Comparison of ENCODE assay signal across 1 cellular context in genomic region chr20:62391165-62392076, GRCh38.
TF ChIP-seq lines count a peak whose summit lies in the region.

No MANE protein-coding gene starts in this region.

TF ChIP-seq in HepG2, 621 proteins besides CTCF, POLR2A, EP300 and RAD21 (continues in another document):
- TF ChIP-seq HOXA3 (CRISPR knock-in tag; IDR thresholded peaks at IDR 0.05) (peak; percentile 25; the same call in 1 of the 2 replicates), GTF2F1 (IDR thresholded peaks at IDR 0.05; ENCODE audit: low read length) (no peak), HCFC1 (IDR thresholded peaks at IDR 0.05; ENCODE audit: low read depth, low read length) (no peak), PRMT3 (CRISPR knock-in tag; IDR thresholded peaks at IDR 0.05; ENCODE audit: borderline replicate concordance, low read depth) (no peak), SKI (IDR thresholded peaks at IDR 0.05; ENCODE audit: partially characterized antibody) (no peak), HNRNPK (IDR thresholded peaks at IDR 0.05; ENCODE audit: low read depth, low read length, poor library complexity, severe bottlenecking) (no peak), PCBP1 (IDR thresholded peaks at IDR 0.05; ENCODE audit: borderline replicate concordance, low read depth, low read length) (0 out of 2 replicates have a peak, but pooled peaks have one; percentile 14), SIN3A (IDR thresholded peaks at IDR 0.05; ENCODE audit: borderline replicate concordance, low read depth, low read length) (no peak), CBX1 (IDR thresholded peaks at IDR 0.05; ENCODE audit: low read depth) (no peak), ZNF614 (CRISPR knock-in tag; IDR thresholded peaks at IDR 0.05; ENCODE audit: borderline replicate concordance) (no peak), ZNF564 (CRISPR knock-in tag; IDR thresholded peaks at IDR 0.05) (no peak), MBNL3 (CRISPR knock-in tag; conservative IDR thresholded peaks at IDR 0.05) (no peak), KIAA2018 (CRISPR knock-in tag; IDR thresholded peaks at IDR 0.05; ENCODE audit: borderline replicate concordance) (no peak), CSRNP2 (CRISPR knock-in tag; conservative IDR thresholded peaks at IDR 0.05; ENCODE audit: low read depth) (no peak), SYNCRIP (IDR thresholded peaks at IDR 0.05; ENCODE audit: insufficient read depth, low read depth, low read length) (no peak), ZFP1 (CRISPR knock-in tag; IDR thresholded peaks at IDR 0.05) (no peak), ZNF574 (CRISPR knock-in tag; IDR thresholded peaks at IDR 0.05) (no peak), ZNF563 (CRISPR knock-in tag; IDR thresholded peaks at IDR 0.05) (no peak), CENPX (CRISPR knock-in tag; IDR thresholded peaks at IDR 0.05) (no peak), ZNF253 (CRISPR knock-in tag; IDR thresholded peaks at IDR 0.05; ENCODE audit: borderline replicate concordance) (no peak), NFATC3 (CRISPR knock-in tag; IDR thresholded peaks at IDR 0.05) (no peak), ZBTB49 (CRISPR knock-in tag; IDR thresholded peaks at IDR 0.05; ENCODE audit: borderline replicate concordance) (no peak), BRCA1 (CRISPR knock-in tag; IDR thresholded peaks at IDR 0.05) (no peak), ZNF263 (CRISPR knock-in tag; IDR thresholded peaks at IDR 0.05) (0 out of 2 replicates have a peak, but pooled peaks have one; percentile 35)
- TF ChIP-seq, protein P1, sequence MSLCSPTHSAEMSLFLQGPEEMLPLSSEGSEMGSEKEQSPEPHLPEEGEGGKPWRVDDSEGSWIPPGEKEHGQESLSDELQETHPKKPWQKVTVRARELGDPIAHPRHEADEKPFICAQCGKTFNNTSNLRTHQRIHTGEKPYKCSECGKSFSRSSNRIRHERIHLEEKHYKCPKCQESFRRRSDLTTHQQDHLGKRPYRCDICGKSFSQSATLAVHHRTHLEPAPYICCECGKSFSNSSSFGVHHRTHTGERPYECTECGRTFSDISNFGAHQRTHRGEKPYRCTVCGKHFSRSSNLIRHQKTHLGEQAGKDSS (CRISPR knock-in tag; IDR thresholded peaks at IDR 0.05; ENCODE audit: borderline replicate concordance, low read depth): no peak
- TF ChIP-seq, protein P2, sequence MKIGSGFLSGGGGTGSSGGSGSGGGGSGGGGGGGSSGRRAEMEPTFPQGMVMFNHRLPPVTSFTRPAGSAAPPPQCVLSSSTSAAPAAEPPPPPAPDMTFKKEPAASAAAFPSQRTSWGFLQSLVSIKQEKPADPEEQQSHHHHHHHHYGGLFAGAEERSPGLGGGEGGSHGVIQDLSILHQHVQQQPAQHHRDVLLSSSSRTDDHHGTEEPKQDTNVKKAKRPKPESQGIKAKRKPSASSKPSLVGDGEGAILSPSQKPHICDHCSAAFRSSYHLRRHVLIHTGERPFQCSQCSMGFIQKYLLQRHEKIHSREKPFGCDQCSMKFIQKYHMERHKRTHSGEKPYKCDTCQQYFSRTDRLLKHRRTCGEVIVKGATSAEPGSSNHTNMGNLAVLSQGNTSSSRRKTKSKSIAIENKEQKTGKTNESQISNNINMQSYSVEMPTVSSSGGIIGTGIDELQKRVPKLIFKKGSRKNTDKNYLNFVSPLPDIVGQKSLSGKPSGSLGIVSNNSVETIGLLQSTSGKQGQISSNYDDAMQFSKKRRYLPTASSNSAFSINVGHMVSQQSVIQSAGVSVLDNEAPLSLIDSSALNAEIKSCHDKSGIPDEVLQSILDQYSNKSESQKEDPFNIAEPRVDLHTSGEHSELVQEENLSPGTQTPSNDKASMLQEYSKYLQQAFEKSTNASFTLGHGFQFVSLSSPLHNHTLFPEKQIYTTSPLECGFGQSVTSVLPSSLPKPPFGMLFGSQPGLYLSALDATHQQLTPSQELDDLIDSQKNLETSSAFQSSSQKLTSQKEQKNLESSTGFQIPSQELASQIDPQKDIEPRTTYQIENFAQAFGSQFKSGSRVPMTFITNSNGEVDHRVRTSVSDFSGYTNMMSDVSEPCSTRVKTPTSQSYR (CRISPR knock-in tag; IDR thresholded peaks at IDR 0.05; ENCODE audit: borderline replicate concordance): no peak
- TF ChIP-seq, protein P3, sequence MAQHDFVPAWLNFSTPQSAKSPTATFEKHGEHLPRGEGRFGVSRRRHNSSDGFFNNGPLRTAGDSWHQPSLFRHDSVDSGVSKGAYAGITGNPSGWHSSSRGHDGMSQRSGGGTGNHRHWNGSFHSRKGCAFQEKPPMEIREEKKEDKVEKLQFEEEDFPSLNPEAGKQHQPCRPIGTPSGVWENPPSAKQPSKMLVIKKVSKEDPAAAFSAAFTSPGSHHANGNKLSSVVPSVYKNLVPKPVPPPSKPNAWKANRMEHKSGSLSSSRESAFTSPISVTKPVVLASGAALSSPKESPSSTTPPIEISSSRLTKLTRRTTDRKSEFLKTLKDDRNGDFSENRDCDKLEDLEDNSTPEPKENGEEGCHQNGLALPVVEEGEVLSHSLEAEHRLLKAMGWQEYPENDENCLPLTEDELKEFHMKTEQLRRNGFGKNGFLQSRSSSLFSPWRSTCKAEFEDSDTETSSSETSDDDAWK (CRISPR knock-in tag; IDR thresholded peaks at IDR 0.05): no peak
- TF ChIP-seq, protein P4, sequence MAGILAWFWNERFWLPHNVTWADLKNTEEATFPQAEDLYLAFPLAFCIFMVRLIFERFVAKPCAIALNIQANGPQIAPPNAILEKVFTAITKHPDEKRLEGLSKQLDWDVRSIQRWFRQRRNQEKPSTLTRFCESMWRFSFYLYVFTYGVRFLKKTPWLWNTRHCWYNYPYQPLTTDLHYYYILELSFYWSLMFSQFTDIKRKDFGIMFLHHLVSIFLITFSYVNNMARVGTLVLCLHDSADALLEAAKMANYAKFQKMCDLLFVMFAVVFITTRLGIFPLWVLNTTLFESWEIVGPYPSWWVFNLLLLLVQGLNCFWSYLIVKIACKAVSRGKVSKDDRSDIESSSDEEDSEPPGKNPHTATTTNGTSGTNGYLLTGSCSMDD (CRISPR knock-in tag; IDR thresholded peaks at IDR 0.05): no peak
- TF ChIP-seq, protein P5, sequence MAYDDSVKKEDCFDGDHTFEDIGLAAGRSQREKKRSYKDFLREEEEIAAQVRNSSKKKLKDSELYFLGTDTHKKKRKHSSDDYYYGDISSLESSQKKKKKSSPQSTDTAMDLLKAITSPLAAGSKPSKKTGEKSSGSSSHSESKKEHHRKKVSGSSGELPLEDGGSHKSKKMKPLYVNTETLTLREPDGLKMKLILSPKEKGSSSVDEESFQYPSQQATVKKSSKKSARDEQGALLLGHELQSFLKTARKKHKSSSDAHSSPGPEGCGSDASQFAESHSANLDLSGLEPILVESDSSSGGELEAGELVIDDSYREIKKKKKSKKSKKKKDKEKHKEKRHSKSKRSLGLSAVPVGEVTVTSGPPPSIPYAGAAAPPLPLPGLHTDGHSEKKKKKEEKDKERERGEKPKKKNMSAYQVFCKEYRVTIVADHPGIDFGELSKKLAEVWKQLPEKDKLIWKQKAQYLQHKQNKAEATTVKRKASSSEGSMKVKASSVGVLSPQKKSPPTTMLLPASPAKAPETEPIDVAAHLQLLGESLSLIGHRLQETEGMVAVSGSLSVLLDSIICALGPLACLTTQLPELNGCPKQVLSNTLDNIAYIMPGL (CRISPR knock-in tag; IDR thresholded peaks at IDR 0.05; ENCODE audit: borderline replicate concordance in 1 of 2, low read depth in 1 of 2): no peak
- TF ChIP-seq, protein P6, sequence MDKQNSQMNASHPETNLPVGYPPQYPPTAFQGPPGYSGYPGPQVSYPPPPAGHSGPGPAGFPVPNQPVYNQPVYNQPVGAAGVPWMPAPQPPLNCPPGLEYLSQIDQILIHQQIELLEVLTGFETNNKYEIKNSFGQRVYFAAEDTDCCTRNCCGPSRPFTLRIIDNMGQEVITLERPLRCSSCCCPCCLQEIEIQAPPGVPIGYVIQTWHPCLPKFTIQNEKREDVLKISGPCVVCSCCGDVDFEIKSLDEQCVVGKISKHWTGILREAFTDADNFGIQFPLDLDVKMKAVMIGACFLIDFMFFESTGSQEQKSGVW (CRISPR knock-in tag; IDR thresholded peaks at IDR 0.05; ENCODE audit: borderline replicate concordance): no peak
